In genomic region chr19:42267644-42268141, GRCh38 we compare ENCODE assay signal across 6 cellular contexts. TPM values are rescaled to one million over a fixed set of nuclear protein-coding genes. Genes with fewer than 3 reads are reported as not detected.
DNase-seq lines count a peak whose midpoint lies in the region; ATAC-seq and TF ChIP-seq lines count a peak whose summit lies in the region.

No MANE protein-coding gene starts in this region.

- H3K9me3 ChIP-seq in heart left ventricle (no peaks in the 10 kb centered on the region), iPS DF 6.9 (ENCODE audit: control insufficient read depth, insufficient read depth, low read length) (no peaks in the 10 kb centered on the region), upper lobe of right lung (no peaks in the 10 kb centered on the region)

- no peaks in the 10 kb centered on the region for H3K9me3 Mint-ChIP-seq in stimulated activated effector memory CD8-positive, alpha-beta T cell treated with anti-CD3 and anti-CD28 coated beads, Interleukin-12 subunit alpha, Interleukin-12 subunit beta, amount 100 ng/mL, for 72 hours

- H3K27ac Mint-ChIP-seq in stimulated activated effector memory CD8-positive, alpha-beta T cell treated with anti-CD3 and anti-CD28 coated beads, Interleukin-12 subunit alpha, Interleukin-12 subunit beta, amount 100 ng/mL, for 72 hours = no peak overlapping the region

- H3K36me3 ChIP-seq in heart left ventricle = peaks cover 0 to 12% (median 7%) of the 10 kb centered on the region in 9 donors
- no peaks in the 10 kb centered on the region for H3K36me3 ChIP-seq in iPS DF 6.9 (ENCODE audit: control insufficient read depth, insufficient read depth, low read length)
- H3K36me3 ChIP-seq in upper lobe of right lung = peaks cover 8% of the 10 kb centered on the region

- intact Hi-C loops in heart left ventricle (cut with DNase I) (loop anchor here in 4 of 10 donors (1.0 to 2.0 kb wide), 4 partner anchors 12 to 25 kb away; partner anchors contain the start of genes ERF (in 4 of the 4) and GSK3A (in 1 of the 4)), left ventricle myocardium superior (cut with micrococcal nuclease) (no loop called here), upper lobe of right lung (cut with DNase I) (no loop called here)

- peak in 2 of 5 donors; percentile 35 to 55 for DNase-seq in heart left ventricle
- no peak for DNase-seq in left ventricle myocardium superior
- DNase-seq in iPS DF 6.9 (ENCODE audit: low read depth, low spot score) = no peak
- no peak for DNase-seq in upper lobe of right lung
- no peak for DNase-seq in stimulated activated effector memory CD8-positive, alpha-beta T cell treated with anti-CD3 and anti-CD28 coated beads, Interleukin-12 subunit alpha, Interleukin-12 subunit beta, amount 100 ng/mL, for 72 hours (ENCODE audit: low spot score in 2 of 2)

- TF ChIP-seq POLR2A in heart left ventricle (IDR thresholded peaks at IDR 0.05) = no peak

- 6 to 8% (median 7%) methylated on average over 12 to 13 of the region's 13 CpGs for whole genome bisulfite sequencing in heart left ventricle, 4 donors
- WGBS in iPS DF 6.9 (ENCODE audit: insufficient coverage, insufficient read length) = no CpG with 5 or more reads among the region's 13 CpGs

- ATAC-seq in heart left ventricle = no peak
- ATAC-seq in left ventricle myocardium superior = no peak
- ATAC-seq in upper lobe of right lung = no peak
- ATAC-seq in stimulated activated effector memory CD8-positive, alpha-beta T cell treated with anti-CD3 and anti-CD28 coated beads, Interleukin-12 subunit alpha, Interleukin-12 subunit beta, amount 100 ng/mL, for 72 hours = no peak
- no peak for ATAC-seq in GM21619 (IDR thresholded peaks at IDR 0.05; ENCODE audit: unreplicated experiment)

- peaks cover under 1% of the 10 kb centered on the region for H3K4me1 Mint-ChIP-seq in stimulated activated effector memory CD8-positive, alpha-beta T cell treated with anti-CD3 and anti-CD28 coated beads, Interleukin-12 subunit alpha, Interleukin-12 subunit beta, amount 100 ng/mL, for 72 hours

- H3K4me3 ChIP-seq in heart left ventricle (peak overlapping the region in 11 of 12 donors; percentile 33 to 81 (median 69)), iPS DF 6.9 (ENCODE audit: low read length) (peak overlapping the region; percentile 27; the same call in 1 of the 2 replicates), upper lobe of right lung (peak overlapping the region; percentile 59)

- H3K36me3 Mint-ChIP-seq in stimulated activated effector memory CD8-positive, alpha-beta T cell treated with anti-CD3 and anti-CD28 coated beads, Interleukin-12 subunit alpha, Interleukin-12 subunit beta, amount 100 ng/mL, for 72 hours = peaks cover 6% of the 10 kb centered on the region

- H3K4me1 ChIP-seq in heart left ventricle (peaks cover 8 to 33% (median 29%) of the 10 kb centered on the region in 12 donors), iPS DF 6.9 (ENCODE audit: control insufficient read depth, insufficient read depth, low read length) (no peaks in the 10 kb centered on the region), upper lobe of right lung (peaks cover 25% of the 10 kb centered on the region)

- H3K27ac ChIP-seq in heart left ventricle (peak overlapping the region; percentile 19 to 100 (median 97)), iPS DF 6.9 (ENCODE audit: low read length) (no peak overlapping the region), upper lobe of right lung (peak overlapping the region; percentile 99)

- no peak overlapping the region for H3K4me3 Mint-ChIP-seq in stimulated activated effector memory CD8-positive, alpha-beta T cell treated with anti-CD3 and anti-CD28 coated beads, Interleukin-12 subunit alpha, Interleukin-12 subunit beta, amount 100 ng/mL, for 72 hours

- no peaks in the 10 kb centered on the region for H3K27me3 ChIP-seq in heart left ventricle
- no peaks in the 10 kb centered on the region for H3K27me3 ChIP-seq in iPS DF 6.9 (ENCODE audit: control insufficient read depth, insufficient read depth, low read length)
- no peaks in the 10 kb centered on the region for H3K27me3 ChIP-seq in upper lobe of right lung

- TF ChIP-seq CTCF in heart left ventricle (IDR thresholded peaks at IDR 0.05) (no peak), upper lobe of right lung (IDR thresholded peaks at IDR 0.05) (no peak)

RNA-seq across cellular contexts. Expression of gene CIC, which starts 1.4 kb away (rescaled TPM):
- total RNA-seq in heart left ventricle = 10 to 100 TPM; 25.5 to 54.8 (median 35.8) TPM
- 10 to 100 TPM; 27.1 to 27.5 TPM for polyA plus RNA-seq in heart left ventricle
- total RNA-seq in left ventricle myocardium superior = 37.1 TPM
- 76.7 TPM for total RNA-seq in upper lobe of right lung

RNA-seq across cellular contexts. Expression of gene ERF, which starts 12.8 kb away (rescaled TPM):
- total RNA-seq in heart left ventricle (10 to 100 TPM; 26.1 to 49.7 (median 35.5) TPM), left ventricle myocardium superior (46.0 TPM), upper lobe of right lung (53.9 TPM)
- 10 to 100 TPM; 31.9 to 45.4 TPM for polyA plus RNA-seq in heart left ventricle

RNA-seq across cellular contexts. Expression of gene GSK3A, which starts 25.3 kb away (rescaled TPM):
- total RNA-seq in heart left ventricle (10 to 100 TPM; 22.5 to 46.9 (median 36.8) TPM), left ventricle myocardium superior (40.0 TPM), upper lobe of right lung (38.7 TPM)
- polyA plus RNA-seq in heart left ventricle = 10 to 100 TPM; 51.6 to 76.5 TPM

RNA-seq across cellular contexts. Expression of gene PRR19, which starts 34.2 kb away (rescaled TPM):
- total RNA-seq in heart left ventricle (under 1 TPM in 3 of 9 donors, not detected in 6; 0.16 to 0.53 (median 0.40) TPM), left ventricle myocardium superior (not detected), upper lobe of right lung (0.52 TPM)
- polyA plus RNA-seq in heart left ventricle = under 1 TPM in 1 of 2 donors, not detected in 1; 0.17 TPM

RNA-seq across cellular contexts. Expression of gene PAFAH1B3, which starts 34.7 kb away (rescaled TPM):
- total RNA-seq in heart left ventricle (1 to 10 TPM; 1.8 to 9.4 (median 2.5) TPM), left ventricle myocardium superior (2.6 TPM), upper lobe of right lung (13.2 TPM)
- polyA plus RNA-seq in heart left ventricle = 1 to 10 TPM; 4.9 to 9.5 TPM
